In the genomic region with DNA sequence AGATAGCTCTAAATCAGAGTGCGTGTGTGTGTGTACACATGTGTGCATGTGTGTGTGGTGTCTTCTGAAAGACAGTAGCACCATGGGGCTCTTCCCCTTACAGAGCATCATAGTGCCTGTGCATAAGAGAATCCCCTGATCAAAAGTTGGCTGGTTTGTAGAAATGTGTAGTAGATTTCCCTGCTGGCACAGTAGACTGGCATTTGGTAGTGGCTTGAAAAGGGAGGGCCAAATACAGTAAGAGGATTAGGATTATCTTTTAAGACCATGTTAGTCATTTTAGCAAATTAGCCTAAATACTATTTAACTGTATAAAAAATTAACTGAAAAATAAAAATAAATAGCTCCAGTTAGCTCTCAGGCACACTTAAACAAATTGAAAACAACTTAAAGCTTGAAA, we compare ENCODE assay signal across 28 cellular contexts.
"Had no signal": no experiment of that assay in that cellular context is flagged by ENCODE, and none has a peak within 500 bp of the region (broad histone marks: within the 10 kb centered on the region; RNA-seq: fewer than 3 reads in every experiment).

No MANE protein-coding gene starts in this region.

- H3K9me3 ChIP-seq: ascending aorta, breast epithelium, colonic mucosa, esophagus squamous epithelium, gastroesophageal sphincter, heart right ventricle had no signal

- ATAC-seq: activated naive CD4-positive, alpha-beta T cell treated with anti-CD3 and anti-CD28 coated beads, Interleukin-2, amount 50 U/mL, for 72 hours; activated T-cell treated with anti-CD3 and anti-CD28 coated beads, Interleukin-2, amount 50 U/mL, for 72 hours; gastroesophageal sphincter; heart right ventricle; T-helper 17 cell had no signal

- H3K4me3 ChIP-seq: ascending aorta, breast epithelium, cardiac muscle cell, colonic mucosa, esophagus squamous epithelium, gastroesophageal sphincter, heart right ventricle had no signal

- DNase-seq: activated CD4-positive, alpha-beta memory T cell treated with anti-CD3 and anti-CD28 coated beads, Interleukin-2, amount 10 ng/mL, durations not matched to agents 7 days and 5 days; activated CD4-positive, alpha-beta T cell treated with anti-CD3 and anti-CD28 coated beads for 1 hour; activated CD4-positive, alpha-beta T cell treated with anti-CD3 and anti-CD28 coated beads for 4 hours; activated CD4-positive, alpha-beta T cell treated with anti-CD3 and anti-CD28 coated beads, Interleukin-2, amount 10 ng/mL, durations not matched to agents 7 days and 5 days; activated CD4-positive, alpha-beta T cell treated with anti-CD3 and anti-CD28 coated beads, Interleukin-2, amount 50 U/mL, for 4 hours; activated CD8-positive, alpha-beta memory T cell treated with anti-CD3 and anti-CD28 coated beads, Interleukin-2, amount 50 U/mL, for 48 hours; activated gamma-delta T cell; activated naive CD4-positive, alpha-beta T cell; activated naive CD4-positive, alpha-beta T cell treated with anti-CD3 and anti-CD28 coated beads, Interleukin-2, amount 10 ng/mL, durations not matched to agents 7 days and 5 days; activated naive CD8-positive, alpha-beta T cell treated with anti-CD3 and anti-CD28 coated beads, Interleukin-2, amount 10 ng/mL, durations not matched to agents 7 days and 5 days; activated T-cell treated with anti-CD3 and anti-CD28 coated beads for 4 hours; activated T-cell treated with anti-CD3 and anti-CD28 coated beads, Interleukin-2, amount 50 U/mL, for 24 hours; activated T-cell treated with anti-CD3 and anti-CD28 coated beads, Interleukin-2, amount 50 U/mL, for 72 hours; central memory CD4-positive, alpha-beta T cell; cerebellar nuclear complex; colonic mucosa; effector CD8-positive, alpha-beta T cell; esophagus squamous epithelium; foreskin melanocyte; heart right ventricle; T-helper 17 cell; T1000 had no signal

- H3K36me3 ChIP-seq: breast epithelium, cardiac muscle cell, colonic mucosa had no signal

- H3K27me3 ChIP-seq: ascending aorta, breast epithelium, cardiac muscle cell, colonic mucosa, esophagus squamous epithelium, gastroesophageal sphincter, heart right ventricle had no signal

- H3K27ac ChIP-seq: ascending aorta, breast epithelium, cardiac muscle cell, colonic mucosa, epithelial cell of prostate, esophagus squamous epithelium, gastroesophageal sphincter, heart right ventricle had no signal
